8 cellular contexts compared by ENCODE assay signal in the genomic region with DNA sequence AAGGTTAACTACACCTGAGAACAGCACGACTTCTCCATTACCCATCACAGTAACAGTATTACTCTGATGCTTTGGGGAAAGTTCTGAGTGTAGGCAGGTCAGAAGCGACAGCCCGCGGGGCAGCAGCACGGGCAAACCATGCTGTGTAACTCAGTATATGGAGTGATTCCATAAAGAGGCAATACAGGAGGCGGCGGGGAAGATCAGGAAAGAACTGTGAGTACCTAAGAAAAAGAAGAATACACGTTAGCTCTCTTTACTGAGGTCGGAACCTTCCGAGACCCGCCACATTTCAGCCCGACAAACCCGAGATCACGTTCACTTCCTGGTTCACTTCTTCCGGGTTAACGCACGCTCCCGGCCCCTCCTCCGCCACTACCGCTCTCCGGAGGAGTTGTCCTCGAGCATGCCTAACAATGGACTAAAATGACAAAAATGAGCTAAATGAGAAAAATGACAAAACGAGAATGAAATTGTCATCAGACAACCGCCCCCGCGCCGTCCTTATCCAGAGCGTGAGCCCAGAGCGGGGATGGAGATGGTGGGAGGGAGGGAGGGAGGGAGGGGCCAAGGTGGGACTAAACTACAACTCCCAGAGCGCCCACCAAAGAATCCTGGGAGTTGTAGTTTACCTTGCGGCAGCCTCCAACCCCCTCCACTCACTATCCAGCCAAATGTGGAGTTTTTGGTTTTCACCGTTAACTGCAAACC. TPM values are rescaled to one million over a fixed set of nuclear protein-coding genes. Genes with fewer than 3 reads are reported as not detected.
DNase-seq lines count a peak whose midpoint lies in the region; ATAC-seq and TF ChIP-seq lines count a peak whose summit lies in the region.

A gene with protein sequence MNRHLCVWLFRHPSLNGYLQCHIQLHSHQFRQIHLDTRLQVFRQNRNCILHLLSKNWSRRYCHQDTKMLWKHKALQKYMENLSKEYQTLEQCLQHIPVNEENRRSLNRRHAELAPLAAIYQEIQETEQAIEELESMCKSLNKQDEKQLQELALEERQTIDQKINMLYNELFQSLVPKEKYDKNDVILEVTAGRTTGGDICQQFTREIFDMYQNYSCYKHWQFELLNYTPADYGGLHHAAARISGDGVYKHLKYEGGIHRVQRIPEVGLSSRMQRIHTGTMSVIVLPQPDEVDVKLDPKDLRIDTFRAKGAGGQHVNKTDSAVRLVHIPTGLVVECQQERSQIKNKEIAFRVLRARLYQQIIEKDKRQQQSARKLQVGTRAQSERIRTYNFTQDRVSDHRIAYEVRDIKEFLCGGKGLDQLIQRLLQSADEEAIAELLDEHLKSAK (minus strand): TSS at position 316 of the 711 bp plus-strand sequence. CDS start 2,669 bp downstream, outside the sequence.

- H3K79me2 ChIP-seq in KMS-11 (ENCODE audit: insufficient read depth, low read depth), result no peaks in the 10 kb centered on the region

- DNase-seq in DMS79 treated with DMSO at 0.1 percent for 48 hours (lab: John Stamatoyannopoulos, UW) (peak; percentile 73), RKO (ENCODE audit: low spot score) (peak; percentile 89), activated T-helper 1 cell treated with Interleukin-2 at 50 U/mL for 16 hours (ENCODE audit: low read depth) (peak; percentile 55), fibroblast of gingiva (ENCODE audit: low read depth) (peak; percentile 67)
- peak; percentile 60 to 93 (median 81) for DNase-seq in naive thymus-derived CD8-positive, alpha-beta T cell
- DNase-seq in stimulated activated naive CD4-positive, alpha-beta T cell (lab: John Stamatoyannopoulos, UW), result peak; percentile 65 to 92 (median 83)

- H3K27ac Mint-ChIP-seq in naive thymus-derived CD8-positive, alpha-beta T cell, result peak within 1 kb of the TSS; percentile 95 to 99 (median 98)

- no peak for TF ChIP-seq CTCF in KMS-11 (conservative IDR thresholded peaks at IDR 0.05; ENCODE audit: low read depth, low read length)

- peaks cover 0 to 6% (median 2%) of the 10 kb centered on the region in 9 donors for H3K9me3 Mint-ChIP-seq in naive thymus-derived CD8-positive, alpha-beta T cell

- H3K36me3 ChIP-seq in KMS-11 (ENCODE audit: insufficient read depth), result no peaks in the 10 kb centered on the region

- no peaks in the 10 kb centered on the region for H3K27me3 ChIP-seq in KMS-11 (ENCODE audit: insufficient read depth, low read depth)

- H3K36me3 Mint-ChIP-seq in naive thymus-derived CD8-positive, alpha-beta T cell, result peaks cover 3 to 25% (median 13%) of the 10 kb centered on the region in 3 donors

- H3K27me3 Mint-ChIP-seq in naive thymus-derived CD8-positive, alpha-beta T cell, result no peaks in the 10 kb centered on the region

- H3K4me3 ChIP-seq in KMS-11 (IDR thresholded peaks at IDR 0.05; ENCODE audit: insufficient read depth, low read depth, low read length), result no peak within 1 kb of the TSS

- peak within 1 kb of the TSS; percentile 45; the same call in 1 of the 2 replicates for H3K9ac ChIP-seq in KMS-11

- H3K4me2 ChIP-seq in KMS-11, result peak within 1 kb of the TSS; percentile 71

- POLR2A ChIA-PET in naive thymus-derived CD8-positive, alpha-beta T cell (lab: Charles Lee), result interaction anchor here (0.8 to 2.2 kb wide), 11 partner anchors 9 to 1727 kb away, joined by 3 to 12 read pairs (median 4); a partner anchor contains a TSS

- peak; percentile 93 for ATAC-seq in GM21786 (IDR thresholded peaks at IDR 0.05; ENCODE audit: unreplicated experiment)
- peak; percentile 91 to 93 for ATAC-seq in naive thymus-derived CD8-positive, alpha-beta T cell

- H3K4me3 Mint-ChIP-seq in naive thymus-derived CD8-positive, alpha-beta T cell, result peak within 1 kb of the TSS; percentile 94 to 99 (median 97)

- H3K27ac ChIP-seq in KMS-11, result peak within 1 kb of the TSS; percentile 41

- H2AFZ ChIP-seq in KMS-11 (ENCODE audit: low read depth), result peak within 1 kb of the TSS; percentile 82

- no peaks in the 10 kb centered on the region for H4K20me1 ChIP-seq in KMS-11 (ENCODE audit: insufficient read depth)

- H3K4me1 ChIP-seq in KMS-11 (ENCODE audit: low read depth, poor library complexity, severe bottlenecking), result peaks cover 11% of the 10 kb centered on the region

- H3K4me1 Mint-ChIP-seq in naive thymus-derived CD8-positive, alpha-beta T cell, result peaks cover 7 to 51% (median 34%) of the 10 kb centered on the region in 4 donors

RNA-seq across cellular contexts. Expression of the gene that starts here (rescaled TPM):
- 10 to 100 TPM; 44.2 to 45.9 TPM for total RNA-seq in naive thymus-derived CD8-positive, alpha-beta T cell
- 10 to 100 TPM; 13.8 to 24.3 (median 19.7) TPM for polyA plus RNA-seq in naive thymus-derived CD8-positive, alpha-beta T cell
